Comparison of ENCODE assay signal across 8 cellular contexts in genomic region chr2:188291617-188292445, GRCh38. TPM values are rescaled to one million over a fixed set of nuclear protein-coding genes. Genes with fewer than 3 reads are reported as not detected.
A peak's percentile ranks its signal among the peaks of the same experiment; 100 is the strongest.
DNase-seq lines count a peak whose midpoint lies in the region; ATAC-seq lines count a peak whose summit lies in the region.

A gene with protein sequence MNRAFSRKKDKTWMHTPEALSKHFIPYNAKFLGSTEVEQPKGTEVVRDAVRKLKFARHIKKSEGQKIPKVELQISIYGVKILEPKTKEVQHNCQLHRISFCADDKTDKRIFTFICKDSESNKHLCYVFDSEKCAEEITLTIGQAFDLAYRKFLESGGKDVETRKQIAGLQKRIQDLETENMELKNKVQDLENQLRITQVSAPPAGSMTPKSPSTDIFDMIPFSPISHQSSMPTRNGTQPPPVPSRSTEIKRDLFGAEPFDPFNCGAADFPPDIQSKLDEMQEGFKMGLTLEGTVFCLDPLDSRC (plus strand): TSS chr2:188291874. CDS start chr2:188477703, 185,829 bp downstream.

- H3K9me3 Mint-ChIP-seq in stimulated activated naive CD8-positive, alpha-beta T cell treated with anti-CD3 and anti-CD28 coated beads, Interleukin-15, amount 100 ng/mL, for 72 hours = no peaks in the 10 kb centered on the region

- H3K36me3 ChIP-seq in SJSA1 = peaks cover 11% of the 10 kb centered on the region

- H3K4me1 Mint-ChIP-seq in stimulated activated naive CD8-positive, alpha-beta T cell treated with anti-CD3 and anti-CD28 coated beads, Interleukin-15, amount 100 ng/mL, for 72 hours = peaks cover 20% of the 10 kb centered on the region

- no peak within 1 kb of the TSS for H3K27ac Mint-ChIP-seq in stimulated activated naive CD8-positive, alpha-beta T cell treated with anti-CD3 and anti-CD28 coated beads, Interleukin-15, amount 100 ng/mL, for 72 hours

- H3K4me1 ChIP-seq in SJSA1 (replicated peaks) = peaks cover 11% of the 10 kb centered on the region

- peak within 1 kb of the TSS; percentile 89 for H3K27ac ChIP-seq in SJSA1

- peak within 1 kb of the TSS; percentile 72 to 74 for H3K4me3 Mint-ChIP-seq in stimulated activated naive CD8-positive, alpha-beta T cell treated with anti-CD3 and anti-CD28 coated beads, Interleukin-15, amount 100 ng/mL, for 72 hours

- H3K27me3 Mint-ChIP-seq in stimulated activated naive CD8-positive, alpha-beta T cell treated with anti-CD3 and anti-CD28 coated beads, Interleukin-15, amount 100 ng/mL, for 72 hours = peaks cover 40% of the 10 kb centered on the region

- peak within 1 kb of the TSS; percentile 78 for H3K4me3 ChIP-seq in SJSA1

- ATAC-seq in left colon = peak; percentile 69
- ATAC-seq in stimulated activated naive CD8-positive, alpha-beta T cell treated with anti-CD3 and anti-CD28 coated beads, Interleukin-15, amount 100 ng/mL, for 72 hours = peak; percentile 60
- ATAC-seq in HG03039 (IDR thresholded peaks at IDR 0.05; ENCODE audit: unreplicated experiment) = no peak

- no peaks in the 10 kb centered on the region for H3K9me3 ChIP-seq in SJSA1 (replicated peaks)

- no peaks in the 10 kb centered on the region for H3K27me3 ChIP-seq in SJSA1 (replicated peaks)

- in situ Hi-C loops in Caki2 (cut with HindIII; ENCODE audit: low pct_unique_long_range_greater_than_20kb, low sequenced_read_pairs) = no loop called here

- intact Hi-C loops in left colon (cut with DNase I, micrococcal nuclease) = no loop called here

- DNase-seq in Caki2 (ENCODE audit: low read depth) = peak; percentile 82
- DNase-seq in HK-2 (ENCODE audit: unreplicated experiment) = peak; percentile 84
- peak; percentile 82 to 91 for DNase-seq in SJSA1 (ENCODE audit: low read depth in 1 of 2, low spot score in 2 of 2)
- peak; percentile 83 for DNase-seq in dermis blood vessel endothelial cell
- peak; percentile 58 to 74 for DNase-seq in left colon
- peak; percentile 11 to 13 for DNase-seq in stimulated activated naive CD8-positive, alpha-beta T cell treated with anti-CD3 and anti-CD28 coated beads, Interleukin-15, amount 100 ng/mL, for 72 hours
- DNase-seq in germinal center (ENCODE audit: low spot score) = no peak

RNA-seq across cellular contexts. Expression of the gene that starts here (rescaled TPM):
- total RNA-seq in Caki2 (2014; rRNA removed; shearing (Covaris generic); ENCODE audit: low replicate concordance) = 144 and 172 TPM in 2 replicates
- total RNA-seq in SJSA1 (2014; rRNA removed; shearing (Covaris generic)) = 108 and 135 TPM in 2 replicates
- total RNA-seq in dermis blood vessel endothelial cell (15.7 and 17.2 TPM in 2 replicates), left colon (1 to 10 TPM; 3.5 to 9.6 TPM)
